9 cellular contexts compared by ENCODE assay signal in genomic region chr15:41870689-41871081, GRCh38. TPM values are rescaled to one million over a fixed set of nuclear protein-coding genes. Genes with fewer than 3 reads are reported as not detected.
DNase-seq lines count a peak whose midpoint lies in the region; ATAC-seq, FAIRE-seq and TF ChIP-seq lines count a peak whose summit lies in the region.
"Had no signal": no experiment of that assay in that cellular context is flagged by ENCODE, and none has a peak within 500 bp of the region (broad histone marks: within the 10 kb centered on the region; RNA-seq: fewer than 3 reads in every experiment).

No MANE protein-coding gene starts in this region.

- H3K9me3 ChIP-seq in left ventricle myocardium inferior (replicated peaks): no peaks in the 10 kb centered on the region

- DNase-seq in RCC 7860 (ENCODE audit: low spot score): peak; percentile 99
- DNase-seq in activated T-cell treated with anti-CD3 and anti-CD28 coated beads, Interleukin-2, amount 50 U/mL, for 24 hours: peak; percentile 71
- DNase-seq in left ventricle myocardium inferior: no peak
- peak; percentile 21 for DNase-seq in stimulated activated CD8-positive, alpha-beta memory T cell treated with anti-CD3 and anti-CD28 coated beads, Interleukin-12 subunit alpha, Interleukin-12 subunit beta, amount 100 ng/mL, for 4 hours (ENCODE audit: low read depth)
- DNase-seq in COLO829 (ENCODE audit: low spot score): no peak

- TF ChIP-seq CTCF in left ventricle myocardium inferior (IDR thresholded peaks at IDR 0.05; ENCODE audit: borderline replicate concordance): no peak

- intact Hi-C loops in left ventricle myocardium inferior (cut with micrococcal nuclease): no loop called here

- H3K27ac ChIP-seq in left ventricle myocardium inferior (replicated peaks): peak overlapping the region; percentile 36

- peak; percentile 98 for FAIRE-seq in RCC 7860 (lab: Jason Lieb, UNC)

- H3K36me3 Mint-ChIP-seq in activated T-cell treated with anti-CD3 and anti-CD28 coated beads, Interleukin-2, amount 50 U/mL, for 24 hours (ENCODE audit: low read depth): no peaks in the 10 kb centered on the region
- H3K36me3 Mint-ChIP-seq: brain had no signal

- no peaks in the 10 kb centered on the region for H3K27me3 ChIP-seq in left ventricle myocardium inferior (ENCODE audit: low read depth)

- H3K9me3 Mint-ChIP-seq in activated T-cell treated with anti-CD3 and anti-CD28 coated beads, Interleukin-2, amount 50 U/mL, for 24 hours: no peaks in the 10 kb centered on the region
- H3K9me3 Mint-ChIP-seq: brain had no signal

- H3K4me3 Mint-ChIP-seq in activated T-cell treated with anti-CD3 and anti-CD28 coated beads, Interleukin-2, amount 50 U/mL, for 24 hours: no peak overlapping the region
- H3K4me3 Mint-ChIP-seq: brain had no signal

- peaks cover 25% of the 10 kb centered on the region for H3K4me1 Mint-ChIP-seq in activated T-cell treated with anti-CD3 and anti-CD28 coated beads, Interleukin-2, amount 50 U/mL, for 24 hours (ENCODE audit: low read depth)

- peak overlapping the region; percentile 74 for H3K27ac Mint-ChIP-seq in activated T-cell treated with anti-CD3 and anti-CD28 coated beads, Interleukin-2, amount 50 U/mL, for 24 hours
- H3K27ac Mint-ChIP-seq: brain had no signal

- H3K27me3 Mint-ChIP-seq in activated T-cell treated with anti-CD3 and anti-CD28 coated beads, Interleukin-2, amount 50 U/mL, for 24 hours: no peaks in the 10 kb centered on the region

- H3K4me1 ChIP-seq in left ventricle myocardium inferior: peaks cover 10% of the 10 kb centered on the region

- no peaks in the 10 kb centered on the region for H3K36me3 ChIP-seq in left ventricle myocardium inferior

- no peak for ATAC-seq in HG03175 (IDR thresholded peaks at IDR 0.05; ENCODE audit: unreplicated experiment)
- ATAC-seq in HG03520 (IDR thresholded peaks at IDR 0.05; ENCODE audit: unreplicated experiment): no peak
- ATAC-seq in GM21619 (IDR thresholded peaks at IDR 0.05; ENCODE audit: unreplicated experiment): no peak

- no peak overlapping the region for H3K4me3 ChIP-seq in left ventricle myocardium inferior

RNA-seq across cellular contexts. Expression of gene SPTBN5, which starts 23.2 kb away (rescaled TPM):
- 2.7 TPM for total RNA-seq in left ventricle myocardium inferior

RNA-seq across cellular contexts. Expression of gene PLA2G4B, which starts 32.0 kb away (rescaled TPM):
- total RNA-seq in left ventricle myocardium inferior: 3.8 TPM

RNA-seq across cellular contexts. Expression of gene JMJD7, which starts 42.8 kb away (rescaled TPM):
- 12.1 TPM for total RNA-seq in left ventricle myocardium inferior

Comparison
In these comparisons a context has a peak if more than half of its experiments do, and no peak if none do; other contexts are left out.
1. DNase-seq: peak in RCC 7860 (single experiment), activated T-cell treated with anti-CD3 and anti-CD28 coated beads, Interleukin-2, amount 50 U/mL, for 24 hours (single experiment) and stimulated activated CD8-positive, alpha-beta memory T cell treated with anti-CD3 and anti-CD28 coated beads, Interleukin-12 subunit alpha, Interleukin-12 subunit beta, amount 100 ng/mL, for 4 hours (single experiment); none in left ventricle myocardium inferior (single experiment) and COLO829 (single experiment).